In the genomic region with DNA sequence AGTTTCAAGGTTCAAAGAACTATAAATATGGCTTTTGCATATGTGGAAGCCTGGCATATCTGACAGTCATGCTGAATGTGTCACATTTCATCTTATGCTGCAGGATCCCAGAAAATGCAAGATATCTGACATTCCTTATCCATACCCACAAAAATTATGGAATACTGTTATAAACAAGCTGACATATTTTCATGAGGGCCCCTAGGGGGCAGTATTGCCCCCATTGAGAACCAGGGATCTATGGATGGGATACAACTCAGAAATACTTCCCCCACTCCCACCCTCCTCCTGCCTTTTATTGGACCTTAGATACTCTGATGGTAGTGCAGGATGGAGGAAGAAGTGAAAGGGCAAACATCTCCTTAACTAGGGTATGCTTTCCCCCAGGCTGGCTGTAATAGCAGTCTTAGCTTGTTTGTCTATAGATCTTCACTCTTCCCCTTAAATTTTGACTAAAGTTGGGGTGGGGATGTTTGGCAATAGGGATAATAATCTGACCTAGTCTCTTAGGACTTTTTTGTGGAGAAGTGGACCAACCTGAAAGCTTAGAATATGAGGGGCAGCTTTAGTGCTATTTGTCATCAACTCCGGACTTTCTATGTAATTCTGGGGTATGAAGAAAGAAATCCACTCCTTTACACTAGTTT, we compare ENCODE assay signal across 8 cellular contexts. TPM values are rescaled to one million over a fixed set of nuclear protein-coding genes. Genes with fewer than 3 reads are reported as not detected.
A peak's percentile ranks its signal among the peaks of the same experiment; 100 is the strongest.
DNase-seq lines count a peak whose midpoint lies in the region; ATAC-seq, FAIRE-seq and TF ChIP-seq lines count a peak whose summit lies in the region.

No MANE protein-coding gene starts in this region.

- H3K9me2 ChIP-seq in PC-9 (ENCODE audit: insufficient read depth) = no peaks in the 10 kb centered on the region

- H3K27ac ChIP-seq in PC-9 (no peak overlapping the region), prostate gland (no peak overlapping the region)

- POLR2A ChIA-PET in PC-9 (lab: Charles Lee; ENCODE audit: unreplicated experiment) = no interaction called here

- 59% methylated on average over 1 of the region's 1 CpG for WGBS in prostate gland

- H3K27me3 ChIP-seq in H7 (ENCODE audit: control insufficient read depth, insufficient read depth, low read length) (no peaks in the 10 kb centered on the region; the same call in 1 of the 2 replicates), PC-9 (ENCODE audit: insufficient read depth, low read depth) (no peaks in the 10 kb centered on the region), prostate gland (replicated peaks; ENCODE audit: insufficient read depth) (no peaks in the 10 kb centered on the region)

- H3K4me2 ChIP-seq in PC-9 = no peak overlapping the region

- H3K36me3 ChIP-seq in H7 (replicated peaks; ENCODE audit: control insufficient read depth, insufficient read depth, low read length) (no peaks in the 10 kb centered on the region), PC-9 (ENCODE audit: low read depth) (no peaks in the 10 kb centered on the region), prostate gland (no peaks in the 10 kb centered on the region)

- H3K4me3 ChIP-seq in H7 (ENCODE audit: insufficient read depth, low read depth, low read length) = no peak overlapping the region
- no peak overlapping the region for H3K4me3 ChIP-seq in PC-9
- no peak overlapping the region for H3K4me3 ChIP-seq in prostate gland

- H3F3A ChIP-seq in PC-9 (ENCODE audit: insufficient read depth, low read depth) = no peaks in the 10 kb centered on the region

- no peaks in the 10 kb centered on the region; the same call in 1 of the 2 replicates for H3K9me3 ChIP-seq in PC-9 (ENCODE audit: insufficient read depth, low read depth)
- no peaks in the 10 kb centered on the region for H3K9me3 ChIP-seq in prostate gland

- no TSS peak for BruUV-seq in PC-9 (replicated peaks; lab: Mats Ljungman, UMichigan)

- intact Hi-C loops in PC-9 (cut with micrococcal nuclease; ENCODE audit: unreplicated experiment) = no loop called here
- intact Hi-C loops in prostate gland (cut with DNase I) = loop anchor here (5.0 to 10.0 kb wide), 2 partner anchors 184 to 372 kb away; no protein-coding TSS in a partner anchor

- no peak for TF ChIP-seq POLR2A in prostate gland (IDR thresholded peaks at IDR 0.05)

- CTCF ChIA-PET in PC-9 (lab: Charles Lee) = interaction anchor here (0.7 to 1.4 kb wide), 2 partner anchors 27 to 184 kb away, joined by 3 to 6 read pairs; no protein-coding TSS in a partner anchor

- H3K4me1 ChIP-seq in PC-9 (replicated peaks; ENCODE audit: insufficient read depth) = peaks cover 8% of the 10 kb centered on the region; the same call in 1 of the 2 replicates
- no peaks in the 10 kb centered on the region for H3K4me1 ChIP-seq in prostate gland (replicated peaks)

- TF ChIP-seq CTCF in PC-9 (conservative IDR thresholded peaks at IDR 0.05) = peak; percentile 80
- TF ChIP-seq CTCF in prostate gland (IDR thresholded peaks at IDR 0.05) = peak in 3 of 4 experiments; percentile 43 to 75 (median 47)

- no peaks in the 10 kb centered on the region for H3K79me2 ChIP-seq in PC-9 (ENCODE audit: low read depth)

- no peaks in the 10 kb centered on the region for H4K20me1 ChIP-seq in PC-9 (ENCODE audit: insufficient read depth)

- FAIRE-seq in HTR-8/SVneo (lab: Jason Lieb, UNC) = no peak

- DNase-seq in Ammon's horn (ENCODE audit: low spot score) (peak; percentile 7), H7 (peak; percentile 34), PC-9 (no peak), fibroblast of peridontal ligament (ENCODE audit: extremely low read depth) (peak; percentile 76), prostate gland (ENCODE audit: low spot score) (no peak), HTR-8/SVneo (ENCODE audit: insufficient read length, low spot score) (no peak)
- DNase-seq in central memory CD4-positive, alpha-beta T cell = no peak

- no peak overlapping the region for H2AFZ ChIP-seq in PC-9

- no peak for ATAC-seq in HG03196 (IDR thresholded peaks at IDR 0.05; ENCODE audit: unreplicated experiment)

RNA-seq across cellular contexts. Expression of a gene that starts 3.5 kb away (rescaled TPM):
- total RNA-seq in H7 (2014; rRNA removed; shearing (Covaris generic)) = not detected in 2 replicates
- total RNA-seq in PC-9 (2021) (1.1 TPM in 1 of 2 replicates, not detected in the other), prostate gland (not detected)

RNA-seq across cellular contexts. Expression of a gene that starts 12.3 kb away (rescaled TPM):
- total RNA-seq in H7 (2014; rRNA removed; shearing (Covaris generic)) = 4.8 and 8.1 TPM in 2 replicates
- total RNA-seq in PC-9 (2021) (67.3 and 86.1 TPM in 2 replicates), prostate gland (10 to 100 TPM in 1 of 2 donors, 1 to 10 TPM in 1; 1.7 to 10.3 TPM)

RNA-seq across cellular contexts. Expression of a gene that starts 18.6 kb away (rescaled TPM):
- total RNA-seq in H7 (2014; rRNA removed; shearing (Covaris generic)) = 1.3 and 1.9 TPM in 2 replicates
- total RNA-seq in PC-9 (2021) = 2.3 and 4.4 TPM in 2 replicates
- 1 to 10 TPM; 6.1 to 8.9 TPM for total RNA-seq in prostate gland

Comparison
In these comparisons a context has a peak if more than half of its experiments do, and no peak if none do; other contexts are left out.
1. DNase-seq: peak in Ammon's horn (single experiment), H7 (single experiment) and fibroblast of peridontal ligament (single experiment); none in PC-9 (0 of 2), prostate gland (single experiment), HTR-8/SVneo (single experiment) and central memory CD4-positive, alpha-beta T cell (single experiment).